Comparison of ENCODE assay signal across 1 cellular context in the genomic region with DNA sequence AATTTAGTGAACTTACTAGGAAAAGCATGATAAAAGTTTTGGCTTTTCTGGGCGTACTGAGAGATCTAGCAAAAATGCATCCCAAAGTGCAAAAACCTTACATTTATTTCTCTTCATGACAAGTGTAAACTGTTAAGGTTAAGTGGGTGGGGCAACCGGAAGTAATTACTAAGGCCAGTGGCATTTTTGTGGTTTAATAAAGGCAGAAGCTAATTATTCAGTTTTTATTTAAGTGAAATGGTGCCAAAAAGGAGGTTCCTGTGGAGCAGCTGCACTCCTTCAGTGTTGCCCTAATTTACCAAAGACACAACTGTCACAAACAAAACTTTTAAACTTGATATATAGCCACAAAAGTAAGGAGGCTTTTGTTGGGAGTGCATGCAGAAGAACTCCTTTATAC.
TF ChIP-seq lines count a peak whose summit lies in the region.

No MANE protein-coding gene starts in this region.

TF ChIP-seq in WTC11, 78 proteins besides CTCF, POLR2A, EP300 and RAD21 (continued from another document):
- TF ChIP-seq, protein P1, sequence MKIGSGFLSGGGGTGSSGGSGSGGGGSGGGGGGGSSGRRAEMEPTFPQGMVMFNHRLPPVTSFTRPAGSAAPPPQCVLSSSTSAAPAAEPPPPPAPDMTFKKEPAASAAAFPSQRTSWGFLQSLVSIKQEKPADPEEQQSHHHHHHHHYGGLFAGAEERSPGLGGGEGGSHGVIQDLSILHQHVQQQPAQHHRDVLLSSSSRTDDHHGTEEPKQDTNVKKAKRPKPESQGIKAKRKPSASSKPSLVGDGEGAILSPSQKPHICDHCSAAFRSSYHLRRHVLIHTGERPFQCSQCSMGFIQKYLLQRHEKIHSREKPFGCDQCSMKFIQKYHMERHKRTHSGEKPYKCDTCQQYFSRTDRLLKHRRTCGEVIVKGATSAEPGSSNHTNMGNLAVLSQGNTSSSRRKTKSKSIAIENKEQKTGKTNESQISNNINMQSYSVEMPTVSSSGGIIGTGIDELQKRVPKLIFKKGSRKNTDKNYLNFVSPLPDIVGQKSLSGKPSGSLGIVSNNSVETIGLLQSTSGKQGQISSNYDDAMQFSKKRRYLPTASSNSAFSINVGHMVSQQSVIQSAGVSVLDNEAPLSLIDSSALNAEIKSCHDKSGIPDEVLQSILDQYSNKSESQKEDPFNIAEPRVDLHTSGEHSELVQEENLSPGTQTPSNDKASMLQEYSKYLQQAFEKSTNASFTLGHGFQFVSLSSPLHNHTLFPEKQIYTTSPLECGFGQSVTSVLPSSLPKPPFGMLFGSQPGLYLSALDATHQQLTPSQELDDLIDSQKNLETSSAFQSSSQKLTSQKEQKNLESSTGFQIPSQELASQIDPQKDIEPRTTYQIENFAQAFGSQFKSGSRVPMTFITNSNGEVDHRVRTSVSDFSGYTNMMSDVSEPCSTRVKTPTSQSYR (CRISPR knock-in tag; IDR thresholded peaks at IDR 0.05) = no peak
- TF ChIP-seq, protein P2, sequence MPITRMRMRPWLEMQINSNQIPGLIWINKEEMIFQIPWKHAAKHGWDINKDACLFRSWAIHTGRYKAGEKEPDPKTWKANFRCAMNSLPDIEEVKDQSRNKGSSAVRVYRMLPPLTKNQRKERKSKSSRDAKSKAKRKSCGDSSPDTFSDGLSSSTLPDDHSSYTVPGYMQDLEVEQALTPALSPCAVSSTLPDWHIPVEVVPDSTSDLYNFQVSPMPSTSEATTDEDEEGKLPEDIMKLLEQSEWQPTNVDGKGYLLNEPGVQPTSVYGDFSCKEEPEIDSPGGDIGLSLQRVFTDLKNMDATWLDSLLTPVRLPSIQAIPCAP (CRISPR knock-in tag; IDR thresholded peaks at IDR 0.05) = no peak
- TF ChIP-seq ZNF396 (CRISPR knock-in tag; IDR thresholded peaks at IDR 0.05; ENCODE audit: borderline replicate concordance) = no peak
- no peak for TF ChIP-seq ZNF671 (CRISPR knock-in tag; IDR thresholded peaks at IDR 0.05)
- TF ChIP-seq RORB (CRISPR knock-in tag; IDR thresholded peaks at IDR 0.05) = no peak
- no peak for TF ChIP-seq MYBL2 (CRISPR knock-in tag; IDR thresholded peaks at IDR 0.05)
- no peak for TF ChIP-seq ZBTB21 (CRISPR knock-in tag; IDR thresholded peaks at IDR 0.05; ENCODE audit: borderline replicate concordance)
- TF ChIP-seq, protein P3, sequence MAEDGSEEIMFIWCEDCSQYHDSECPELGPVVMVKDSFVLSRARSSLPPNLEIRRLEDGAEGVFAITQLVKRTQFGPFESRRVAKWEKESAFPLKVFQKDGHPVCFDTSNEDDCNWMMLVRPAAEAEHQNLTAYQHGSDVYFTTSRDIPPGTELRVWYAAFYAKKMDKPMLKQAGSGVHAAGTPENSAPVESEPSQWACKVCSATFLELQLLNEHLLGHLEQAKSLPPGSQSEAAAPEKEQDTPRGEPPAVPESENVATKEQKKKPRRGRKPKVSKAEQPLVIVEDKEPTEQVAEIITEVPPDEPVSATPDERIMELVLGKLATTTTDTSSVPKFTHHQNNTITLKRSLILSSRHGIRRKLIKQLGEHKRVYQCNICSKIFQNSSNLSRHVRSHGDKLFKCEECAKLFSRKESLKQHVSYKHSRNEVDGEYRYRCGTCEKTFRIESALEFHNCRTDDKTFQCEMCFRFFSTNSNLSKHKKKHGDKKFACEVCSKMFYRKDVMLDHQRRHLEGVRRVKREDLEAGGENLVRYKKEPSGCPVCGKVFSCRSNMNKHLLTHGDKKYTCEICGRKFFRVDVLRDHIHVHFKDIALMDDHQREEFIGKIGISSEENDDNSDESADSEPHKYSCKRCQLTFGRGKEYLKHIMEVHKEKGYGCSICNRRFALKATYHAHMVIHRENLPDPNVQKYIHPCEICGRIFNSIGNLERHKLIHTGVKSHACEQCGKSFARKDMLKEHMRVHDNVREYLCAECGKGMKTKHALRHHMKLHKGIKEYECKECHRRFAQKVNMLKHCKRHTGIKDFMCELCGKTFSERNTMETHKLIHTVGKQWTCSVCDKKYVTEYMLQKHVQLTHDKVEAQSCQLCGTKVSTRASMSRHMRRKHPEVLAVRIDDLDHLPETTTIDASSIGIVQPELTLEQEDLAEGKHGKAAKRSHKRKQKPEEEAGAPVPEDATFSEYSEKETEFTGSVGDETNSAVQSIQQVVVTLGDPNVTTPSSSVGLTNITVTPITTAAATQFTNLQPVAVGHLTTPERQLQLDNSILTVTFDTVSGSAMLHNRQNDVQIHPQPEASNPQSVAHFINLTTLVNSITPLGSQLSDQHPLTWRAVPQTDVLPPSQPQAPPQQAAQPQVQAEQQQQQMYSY (CRISPR knock-in tag; IDR thresholded peaks at IDR 0.05) = no peak
- TF ChIP-seq, protein P4, sequence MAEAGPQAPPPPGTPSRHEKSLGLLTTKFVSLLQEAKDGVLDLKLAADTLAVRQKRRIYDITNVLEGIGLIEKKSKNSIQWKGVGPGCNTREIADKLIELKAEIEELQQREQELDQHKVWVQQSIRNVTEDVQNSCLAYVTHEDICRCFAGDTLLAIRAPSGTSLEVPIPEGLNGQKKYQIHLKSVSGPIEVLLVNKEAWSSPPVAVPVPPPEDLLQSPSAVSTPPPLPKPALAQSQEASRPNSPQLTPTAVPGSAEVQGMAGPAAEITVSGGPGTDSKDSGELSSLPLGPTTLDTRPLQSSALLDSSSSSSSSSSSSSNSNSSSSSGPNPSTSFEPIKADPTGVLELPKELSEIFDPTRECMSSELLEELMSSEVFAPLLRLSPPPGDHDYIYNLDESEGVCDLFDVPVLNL (CRISPR knock-in tag; IDR thresholded peaks at IDR 0.05; ENCODE audit: borderline replicate concordance, low read depth) = no peak
